In genomic region chr5:1480217-1480616, GRCh38 we compare ENCODE assay signal across 9 cellular contexts. TPM values are rescaled to one million over a fixed set of nuclear protein-coding genes. Genes with fewer than 3 reads are reported as not detected.
DNase-seq lines count a peak whose midpoint lies in the region; ATAC-seq, FAIRE-seq and TF ChIP-seq lines count a peak whose summit lies in the region.
"Had no signal": no experiment of that assay in that cellular context is flagged by ENCODE, and none has a peak within 500 bp of the region (broad histone marks: within the 10 kb centered on the region; RNA-seq: fewer than 3 reads in every experiment).

No MANE protein-coding gene starts in this region.

- TF ChIP-seq CTCF in activated B cell treated with CpG ODN at 0.5 μM for 24 hours (IDR thresholded peaks at IDR 0.05) (no peak), kidney (IDR thresholded peaks at IDR 0.05; ENCODE audit: borderline replicate concordance, extremely low read depth, insufficient read depth) (no peak), stomach (IDR thresholded peaks at IDR 0.05) (no peak)
- TF ChIP-seq CTCF in activated CD8-positive, alpha-beta T cell treated with anti-CD3 and anti-CD28 coated beads for 36 hours (IDR thresholded peaks at IDR 0.05): no peak

- FAIRE-seq in HTR-8/SVneo (lab: Jason Lieb, UNC) (peak; percentile 28), kidney (lab: Jason Lieb, UNC) (no peak)

- peak overlapping the region; percentile 73 for H3K4me3 Mint-ChIP-seq in activated B cell treated with CpG ODN at 0.5 μM for 24 hours
- no peak overlapping the region for H3K4me3 Mint-ChIP-seq in activated CD8-positive, alpha-beta T cell treated with anti-CD3 and anti-CD28 coated beads for 36 hours

- CTCF ChIA-PET in activated B cell treated with CpG ODN at 0.5 μM for 24 hours (lab: Charles Lee): interaction anchor here (0.7 to 9.7 kb wide), 16 partner anchors 15 to 165 kb away, joined by 3 to 76 read pairs (median 4); partner anchors contain the start of gene LPCAT1
- CTCF ChIA-PET in activated CD8-positive, alpha-beta T cell treated with anti-CD3 and anti-CD28 coated beads for 36 hours (lab: Charles Lee): interaction anchor here (0.7 to 2.7 kb wide), 16 partner anchors 9 to 164 kb away, joined by 3 to 20 read pairs (median 4); no protein-coding TSS in a partner anchor

- no peaks in the 10 kb centered on the region for H3K27me3 Mint-ChIP-seq in activated B cell treated with CpG ODN at 0.5 μM for 24 hours
- no peaks in the 10 kb centered on the region for H3K27me3 Mint-ChIP-seq in activated CD8-positive, alpha-beta T cell treated with anti-CD3 and anti-CD28 coated beads for 36 hours

- H3K9me3 Mint-ChIP-seq in activated B cell treated with CpG ODN at 0.5 μM for 24 hours: no peaks in the 10 kb centered on the region
- H3K9me3 Mint-ChIP-seq in activated CD8-positive, alpha-beta T cell treated with anti-CD3 and anti-CD28 coated beads for 36 hours: no peaks in the 10 kb centered on the region

- H3K9ac ChIP-seq in kidney (ENCODE audit: low read length in 2 of 2): no peak overlapping the region

- 50 to 80% (median 65%) methylated on average over 13 to 14 of the region's 14 CpGs for WGBS in stomach, 5 donors

- no peak for TF ChIP-seq EP300 in stomach (IDR thresholded peaks at IDR 0.05)

- POLR2A ChIA-PET in activated B cell treated with CpG ODN at 0.5 μM for 24 hours (lab: Charles Lee): interaction anchor here (0.6 to 16.5 kb wide), 17 partner anchors 10 to 354 kb away, joined by 3 to 941 read pairs (median 5); partner anchors contain the start of gene LPCAT1
- POLR2A ChIA-PET in activated CD8-positive, alpha-beta T cell treated with anti-CD3 and anti-CD28 coated beads for 36 hours (lab: Charles Lee): interaction anchor here (0.7 to 1.0 kb wide), 3 partner anchors 9 to 41 kb away, joined by 3 read pairs; no protein-coding TSS in a partner anchor

- H3K4me1 ChIP-seq in kidney (ENCODE audit: control insufficient read depth in 1 of 2, insufficient read depth in 1 of 2, low read depth in 1 of 2, low read length in 2 of 2): no peaks in the 10 kb centered on the region
- peaks cover 0 to 16% (median 11%) of the 10 kb centered on the region in 4 donors for H3K4me1 ChIP-seq in stomach

- H3K36me3 ChIP-seq in kidney (ENCODE audit: control insufficient read depth in 1 of 2, insufficient read depth in 2 of 2, low read length in 2 of 2) (no peaks in the 10 kb centered on the region), stomach (peaks cover 14 to 75% (median 54%) of the 10 kb centered on the region in 4 donors)

- H3K27ac ChIP-seq in kidney (ENCODE audit: low read depth in 2 of 2, low read length in 2 of 2): peak overlapping the region in 1 of 2 donors; percentile 37
- H3K27ac ChIP-seq in stomach: peak overlapping the region in 4 of 5 donors; percentile 20 to 66 (median 62)

- H3K36me3 Mint-ChIP-seq in activated B cell treated with CpG ODN at 0.5 μM for 24 hours (ENCODE audit: low read depth): peaks cover 76% of the 10 kb centered on the region
- H3K36me3 Mint-ChIP-seq in activated CD8-positive, alpha-beta T cell treated with anti-CD3 and anti-CD28 coated beads for 36 hours (ENCODE audit: low read depth): peaks cover 16% of the 10 kb centered on the region

- intact Hi-C loops in activated B cell treated with CpG ODN at 0.5 μM for 24 hours (cut with micrococcal nuclease) (loop anchor here (10.0 kb wide), 1 partner anchor 135 kb away; the partner anchor contains the start of gene CLPTM1L), kidney (cut with DNase I) (no loop called here), stomach (cut with DNase I; ENCODE audit: low total_unique reads) (no loop called here)
- intact Hi-C loops in activated CD8-positive, alpha-beta T cell treated with anti-CD3 and anti-CD28 coated beads for 36 hours (cut with micrococcal nuclease): no loop called here

- no peaks in the 10 kb centered on the region for H3K9me3 ChIP-seq in kidney (ENCODE audit: control insufficient read depth in 1 of 2, low read length in 2 of 2)
- H3K9me3 ChIP-seq in stomach: no peaks in the 10 kb centered on the region

- peaks cover 66% of the 10 kb centered on the region for H3K4me1 Mint-ChIP-seq in activated B cell treated with CpG ODN at 0.5 μM for 24 hours
- peaks cover 13% of the 10 kb centered on the region for H3K4me1 Mint-ChIP-seq in activated CD8-positive, alpha-beta T cell treated with anti-CD3 and anti-CD28 coated beads for 36 hours (ENCODE audit: low read depth)

- H3K27me3 ChIP-seq in stomach: no peaks in the 10 kb centered on the region

- no peak for TF ChIP-seq POLR2A in stomach (IDR thresholded peaks at IDR 0.05)

- DNase-seq in HTR-8/SVneo (ENCODE audit: insufficient read length, low spot score): no peak
- no peak for DNase-seq in activated B cell treated with CpG ODN at 0.5 μM for 24 hours
- DNase-seq in kidney: peak; percentile 80
- DNase-seq in stomach: peak; percentile 48
- no peak for DNase-seq in activated CD8-positive, alpha-beta T cell treated with anti-CD3 and anti-CD28 coated beads for 36 hours
- no peak for DNase-seq in stimulated activated CD4-positive, alpha-beta T cell treated with anti-CD3 and anti-CD28 coated beads, Interleukin-1b, Interleukin-23, amount 100 ng/mL, for 48 hours
- DNase-seq: cortex of kidney, NCI-H2227 treated with DMSO at 0.1 percent for 48 hours had no signal

- peak overlapping the region; percentile 92 for H3K27ac Mint-ChIP-seq in activated B cell treated with CpG ODN at 0.5 μM for 24 hours
- no peak overlapping the region for H3K27ac Mint-ChIP-seq in activated CD8-positive, alpha-beta T cell treated with anti-CD3 and anti-CD28 coated beads for 36 hours

- no peak overlapping the region for H3K4me3 ChIP-seq in kidney (ENCODE audit: low read length in 2 of 2)
- H3K4me3 ChIP-seq in stomach: no peak overlapping the region

- peak; percentile 13 for ATAC-seq in activated B cell treated with CpG ODN at 0.5 μM for 24 hours (ENCODE audit: low read depth)
- no peak for ATAC-seq in activated CD8-positive, alpha-beta T cell treated with anti-CD3 and anti-CD28 coated beads for 36 hours
- ATAC-seq in HG03280 (IDR thresholded peaks at IDR 0.05; ENCODE audit: unreplicated experiment): no peak

RNA-seq across cellular contexts. Expression of gene SLC6A3, which starts 35.0 kb away (rescaled TPM):
- total RNA-seq in activated B cell treated with CpG ODN at 0.5 μM for 24 hours (1.4 and 2.0 TPM in 2 replicates), kidney (0.54 TPM), stomach (not detected)
- polyA plus RNA-seq in kidney (ENCODE audit: insufficient read depth, low read depth, low replicate concordance) (0.09 TPM), stomach (under 1 TPM in 1 of 3 donors, not detected in 2; 0.05 TPM)
- total RNA-seq in activated CD8-positive, alpha-beta T cell treated with anti-CD3 and anti-CD28 coated beads for 36 hours: not detected

RNA-seq across cellular contexts. Expression of gene LPCAT1, which starts 43.5 kb away (rescaled TPM):
- 246 and 269 TPM in 2 replicates for total RNA-seq in activated B cell treated with CpG ODN at 0.5 μM for 24 hours
- 46.5 TPM for total RNA-seq in kidney
- 22.2 TPM for polyA plus RNA-seq in kidney (ENCODE audit: insufficient read depth, low read depth, low replicate concordance)
- total RNA-seq in stomach: 100 to 1,000 TPM in 1 of 5 donors, 10 to 100 TPM in 4; 13.4 to 229 (median 17.4) TPM
- 10 to 100 TPM in 2 of 3 donors, 1 to 10 TPM in 1; 5.2 to 11.8 (median 11.6) TPM for polyA plus RNA-seq in stomach
- 10 to 100 TPM; 37.2 to 43.6 TPM for total RNA-seq in activated CD8-positive, alpha-beta T cell treated with anti-CD3 and anti-CD28 coated beads for 36 hours

Comparison
In these comparisons a context has a peak if more than half of its experiments do, and no peak if none do; other contexts are left out.
1. DNase-seq: peak in kidney (single experiment) and stomach (single experiment); none in HTR-8/SVneo (single experiment), activated B cell treated with CpG ODN at 0.5 μM for 24 hours (single experiment), activated CD8-positive, alpha-beta T cell treated with anti-CD3 and anti-CD28 coated beads for 36 hours (single experiment) and stimulated activated CD4-positive, alpha-beta T cell treated with anti-CD3 and anti-CD28 coated beads, Interleukin-1b, Interleukin-23, amount 100 ng/mL, for 48 hours (single experiment).